20 cellular contexts compared by ENCODE assay signal in the genomic region with DNA sequence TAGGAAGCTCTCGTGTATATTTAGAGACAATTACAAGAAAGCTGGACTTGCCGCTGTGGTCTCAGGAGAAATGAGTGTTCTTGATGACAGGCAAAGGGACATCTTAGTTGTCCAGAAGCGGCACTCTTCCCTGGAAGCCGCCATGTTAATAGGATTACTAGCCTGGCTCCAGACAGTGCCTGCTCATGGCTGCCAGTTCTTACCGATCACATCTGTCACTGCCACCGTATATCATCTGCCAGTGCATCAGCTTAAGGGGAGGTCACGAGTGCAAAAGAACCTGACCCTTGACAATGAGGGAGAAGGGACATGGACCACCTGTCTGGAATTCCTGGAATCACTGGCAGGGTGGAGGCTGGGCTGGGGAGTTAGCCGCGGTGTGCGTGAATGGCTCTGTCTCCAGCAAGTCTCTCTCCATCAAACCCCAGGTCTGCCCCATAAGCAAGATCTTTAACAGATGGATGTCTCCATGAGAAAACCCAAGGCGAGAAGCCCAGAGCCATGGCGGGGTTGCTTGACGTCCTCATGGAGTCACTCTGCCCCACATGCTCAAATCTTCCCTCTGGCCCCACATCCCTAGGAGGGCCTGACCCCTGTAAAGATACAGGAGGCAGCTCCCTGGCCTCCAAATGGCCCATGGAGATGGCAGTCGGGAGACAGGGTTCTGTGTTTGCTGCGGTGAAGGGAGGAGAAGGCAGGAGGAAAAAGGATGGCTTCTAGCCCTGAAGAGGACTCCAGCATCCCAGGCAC.
"Had no signal": no experiment of that assay in that cellular context is flagged by ENCODE, and none has a peak within 500 bp of the region (broad histone marks: within the 10 kb centered on the region; RNA-seq: fewer than 3 reads in every experiment).

No MANE protein-coding gene starts in this region.

- H3K4me3 ChIP-seq: adrenal gland, breast epithelium, gastrocnemius medialis, heart right ventricle, left ventricle myocardium inferior, skin epidermis, testis had no signal

- H3K27me3 Mint-ChIP-seq: activated CD4-positive, alpha-beta memory T cell treated with anti-CD3 and anti-CD28 coated beads, Interleukin-2, amount 10 ng/mL, durations not matched to agents 7 days and 5 days; activated CD8-positive, alpha-beta memory T cell treated with anti-CD3 and anti-CD28 coated beads, Interleukin-2, amount 10 ng/mL, durations not matched to agents 7 days and 5 days had no signal

- H3K9me3 ChIP-seq: adrenal gland, breast epithelium, gastrocnemius medialis, heart right ventricle, left ventricle myocardium inferior, testis had no signal

- H3K27ac ChIP-seq: adrenal gland, breast epithelium, gastrocnemius medialis, heart right ventricle, left ventricle myocardium inferior, skin epidermis, testis had no signal

- DNase-seq: activated CD4-positive, alpha-beta memory T cell treated with anti-CD3 and anti-CD28 coated beads, Interleukin-2, amount 10 ng/mL, durations not matched to agents 7 days and 5 days; activated CD4-positive, alpha-beta T cell treated with anti-CD3 and anti-CD28 coated beads for 48 hours; activated CD4-positive, CD25-positive, alpha-beta regulatory T cell; activated CD8-positive, alpha-beta memory T cell treated with anti-CD3 and anti-CD28 coated beads, Interleukin-2, amount 10 ng/mL, durations not matched to agents 7 days and 5 days; activated naive CD4-positive, alpha-beta T cell treated with anti-CD3 and anti-CD28 coated beads, Interleukin-2, amount 50 U/mL, for 16 hours; cerebellar nuclear complex; effector CD4-positive, alpha-beta T cell; gastrocnemius medialis; heart right ventricle; left ventricle myocardium inferior; mammary epithelial cell; occipital lobe; stimulated activated CD4-positive, alpha-beta T cell treated with anti-CD3 and anti-CD28 coated beads, Interleukin-15, amount 100 ng/mL, for 24 hours; stimulated activated CD4-positive, alpha-beta T cell treated with anti-CD3 and anti-CD28 coated beads, Interleukin-2, amount 100 ng/mL, for 48 hours; T-helper 9 cell; testis had no signal

- H3K36me3 Mint-ChIP-seq: activated CD8-positive, alpha-beta memory T cell treated with anti-CD3 and anti-CD28 coated beads, Interleukin-2, amount 10 ng/mL, durations not matched to agents 7 days and 5 days had no signal

- ATAC-seq: activated CD8-positive, alpha-beta memory T cell treated with anti-CD3 and anti-CD28 coated beads, Interleukin-2, amount 10 ng/mL, durations not matched to agents 7 days and 5 days; gastrocnemius medialis; heart right ventricle had no signal

- H3K27ac Mint-ChIP-seq: activated CD4-positive, alpha-beta memory T cell treated with anti-CD3 and anti-CD28 coated beads, Interleukin-2, amount 10 ng/mL, durations not matched to agents 7 days and 5 days; activated CD8-positive, alpha-beta memory T cell treated with anti-CD3 and anti-CD28 coated beads, Interleukin-2, amount 10 ng/mL, durations not matched to agents 7 days and 5 days; type B pancreatic cell had no signal

- H3K9me3 Mint-ChIP-seq: activated CD4-positive, alpha-beta memory T cell treated with anti-CD3 and anti-CD28 coated beads, Interleukin-2, amount 10 ng/mL, durations not matched to agents 7 days and 5 days; type B pancreatic cell had no signal

- H3K4me1 ChIP-seq: breast epithelium, testis had no signal

- H3K27me3 ChIP-seq: adrenal gland, breast epithelium, gastrocnemius medialis, testis had no signal

- H3K36me3 ChIP-seq: breast epithelium, gastrocnemius medialis had no signal

- H3K4me1 Mint-ChIP-seq: activated CD4-positive, alpha-beta memory T cell treated with anti-CD3 and anti-CD28 coated beads, Interleukin-2, amount 10 ng/mL, durations not matched to agents 7 days and 5 days; activated CD8-positive, alpha-beta memory T cell treated with anti-CD3 and anti-CD28 coated beads, Interleukin-2, amount 10 ng/mL, durations not matched to agents 7 days and 5 days had no signal

- H3K4me3 Mint-ChIP-seq: activated CD4-positive, alpha-beta memory T cell treated with anti-CD3 and anti-CD28 coated beads, Interleukin-2, amount 10 ng/mL, durations not matched to agents 7 days and 5 days; activated CD8-positive, alpha-beta memory T cell treated with anti-CD3 and anti-CD28 coated beads, Interleukin-2, amount 10 ng/mL, durations not matched to agents 7 days and 5 days; type B pancreatic cell had no signal
